Comparison of ENCODE assay signal across 23 cellular contexts in genomic region chr4:180560896-180561295, GRCh38.
DNase-seq lines count a peak whose midpoint lies in the region; ATAC-seq and TF ChIP-seq lines count a peak whose summit lies in the region.
"Had no signal": no experiment of that assay in that cellular context is flagged by ENCODE, and none has a peak within 500 bp of the region (broad histone marks: within the 10 kb centered on the region; RNA-seq: fewer than 3 reads in every experiment).

No MANE protein-coding gene starts in this region.

- DNase-seq in HS-5 (ENCODE audit: low read depth) (peak; percentile 49), PC-3 (peak; percentile 23), cardiac fibroblast (ENCODE audit: low read depth in 2 of 2) (peak; percentile 6 to 7), pons (ENCODE audit: low spot score) (peak; percentile 6)
- DNase-seq: activated CD4-positive, alpha-beta memory T cell treated with anti-CD3 and anti-CD28 coated beads, Interleukin-2, amount 10 ng/mL, durations not matched to agents 7 days and 5 days; activated naive CD4-positive, alpha-beta T cell treated with anti-CD3 and anti-CD28 coated beads for 36 hours; C1 segment of cervical spinal cord; glutamatergic neuron; KBM-7; left lung; NCI-H510A; Right ventricle myocardium superior; stimulated activated CD8-positive, alpha-beta memory T cell treated with anti-CD3 and anti-CD28 coated beads, Interleukin-4, amount 100 ng/mL, for 48 hours; T-helper 2 cell; upper lobe of right lung had no signal

- H3K27ac ChIP-seq in PC-3 (ENCODE audit: low read length): no peak overlapping the region
- H3K27ac ChIP-seq: ascending aorta, HL-60, left lung, prostate gland, upper lobe of right lung had no signal

- no peaks in the 10 kb centered on the region for H3K9me2 ChIP-seq in PC-3 (replicated peaks; ENCODE audit: low read length)

- no peaks in the 10 kb centered on the region for H4K20me1 ChIP-seq in PC-3 (ENCODE audit: low read length)

- no peaks in the 10 kb centered on the region for H3K36me3 ChIP-seq in PC-3 (ENCODE audit: low read depth, low read length)
- H3K36me3 ChIP-seq: ascending aorta, left lung, prostate gland, upper lobe of right lung had no signal

- H3K9me3 ChIP-seq in PC-3 (ENCODE audit: low read length): no peaks in the 10 kb centered on the region
- H3K9me3 ChIP-seq: ascending aorta, left lung, prostate gland, upper lobe of right lung had no signal

- TF ChIP-seq CTCF in PC-3 (conservative IDR thresholded peaks at IDR 0.05; ENCODE audit: low read depth, low read length): no peak
- no peak for TF ChIP-seq CTCF in cardiac fibroblast (IDR thresholded peaks at IDR 0.05; ENCODE audit: low read depth, low read length)

- H3K27me3 ChIP-seq in PC-3 (ENCODE audit: low read length): peaks cover 31% of the 10 kb centered on the region
- H3K27me3 ChIP-seq: ascending aorta, left lung, upper lobe of right lung had no signal

- 0 out of 2 replicates have a peak overlapping the region, but pooled peaks have one; percentile 22 for H3K4me2 ChIP-seq in PC-3 (ENCODE audit: low read length)

- H2AFZ ChIP-seq in PC-3 (ENCODE audit: low read length): no peak overlapping the region

- no peaks in the 10 kb centered on the region for H3F3A ChIP-seq in PC-3 (ENCODE audit: low read length, unreplicated experiment)

- H3K4me3 ChIP-seq in PC-3 (ENCODE audit: low read length) (no peak overlapping the region), cardiac fibroblast (replicated peaks in 1 of 2; ENCODE audit: low read depth in 2 of 2, low read length in 2 of 2) (no peak overlapping the region)
- H3K4me3 ChIP-seq: left lung, prostate gland, upper lobe of right lung had no signal

- BruUV-seq in PC-3 (replicated peaks; lab: Mats Ljungman, UMichigan): no TSS peak

- intact Hi-C loops in PC-3 (cut with micrococcal nuclease): no loop called here

- CTCF ChIA-PET in PC-3 (lab: Charles Lee): no interaction called here

- H3K4me1 ChIP-seq in PC-3 (ENCODE audit: insufficient read depth, low read length): no peaks in the 10 kb centered on the region
- H3K4me1 ChIP-seq: ascending aorta, left lung, prostate gland, upper lobe of right lung had no signal

- no peaks in the 10 kb centered on the region for H3K79me2 ChIP-seq in PC-3 (ENCODE audit: low read length)

- POLR2A ChIA-PET in PC-3 (lab: Charles Lee; ENCODE audit: unreplicated experiment): no interaction called here

- ATAC-seq in PC-3 (no peak), HG03342 (IDR thresholded peaks at IDR 0.05; ENCODE audit: unreplicated experiment) (no peak), GM18870 (IDR thresholded peaks at IDR 0.05; ENCODE audit: unreplicated experiment) (no peak), SK-N-SH treated with all-trans-retinoic acid at 6 μM for 48 hours (no peak), GM21423 (IDR thresholded peaks at IDR 0.05; ENCODE audit: unreplicated experiment) (no peak)
- ATAC-seq: left lung, upper lobe of right lung, WTC11 had no signal

- H3K9ac ChIP-seq in PC-3 (ENCODE audit: low read length): no peak overlapping the region

TF ChIP-seq in SK-N-SH treated with all-trans-retinoic acid at 6 μM for 48 hours, 23 proteins besides CTCF, POLR2A, EP300 and RAD21:
- TF ChIP-seq ZC3H10 (CRISPR knock-in tag; IDR thresholded peaks at IDR 0.05): no peak
- TF ChIP-seq POU6F1 (CRISPR knock-in tag; IDR thresholded peaks at IDR 0.05; ENCODE audit: borderline replicate concordance, low read depth): no peak
- no peak for TF ChIP-seq OSR1 (CRISPR knock-in tag; IDR thresholded peaks at IDR 0.05)
- no peak for TF ChIP-seq BACH2 (CRISPR knock-in tag; IDR thresholded peaks at IDR 0.05; ENCODE audit: borderline replicate concordance)
- TF ChIP-seq CSDC2 (CRISPR knock-in tag; IDR thresholded peaks at IDR 0.05): no peak
- no peak for TF ChIP-seq PPARA (CRISPR knock-in tag; IDR thresholded peaks at IDR 0.05; ENCODE audit: borderline replicate concordance)
- TF ChIP-seq ESRRG (CRISPR knock-in tag; IDR thresholded peaks at IDR 0.05): no peak
- TF ChIP-seq GLIS3 (CRISPR knock-in tag; IDR thresholded peaks at IDR 0.05): no peak
- TF ChIP-seq, protein P1, sequence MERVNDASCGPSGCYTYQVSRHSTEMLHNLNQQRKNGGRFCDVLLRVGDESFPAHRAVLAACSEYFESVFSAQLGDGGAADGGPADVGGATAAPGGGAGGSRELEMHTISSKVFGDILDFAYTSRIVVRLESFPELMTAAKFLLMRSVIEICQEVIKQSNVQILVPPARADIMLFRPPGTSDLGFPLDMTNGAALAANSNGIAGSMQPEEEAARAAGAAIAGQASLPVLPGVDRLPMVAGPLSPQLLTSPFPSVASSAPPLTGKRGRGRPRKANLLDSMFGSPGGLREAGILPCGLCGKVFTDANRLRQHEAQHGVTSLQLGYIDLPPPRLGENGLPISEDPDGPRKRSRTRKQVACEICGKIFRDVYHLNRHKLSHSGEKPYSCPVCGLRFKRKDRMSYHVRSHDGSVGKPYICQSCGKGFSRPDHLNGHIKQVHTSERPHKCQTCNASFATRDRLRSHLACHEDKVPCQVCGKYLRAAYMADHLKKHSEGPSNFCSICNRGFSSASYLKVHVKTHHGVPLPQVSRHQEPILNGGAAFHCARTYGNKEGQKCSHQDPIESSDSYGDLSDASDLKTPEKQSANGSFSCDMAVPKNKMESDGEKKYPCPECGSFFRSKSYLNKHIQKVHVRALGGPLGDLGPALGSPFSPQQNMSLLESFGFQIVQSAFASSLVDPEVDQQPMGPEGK (CRISPR knock-in tag; IDR thresholded peaks at IDR 0.05; ENCODE audit: borderline replicate concordance): no peak
- TF ChIP-seq TOX (CRISPR knock-in tag; IDR thresholded peaks at IDR 0.05; ENCODE audit: borderline replicate concordance): no peak
- no peak for TF ChIP-seq RARB (CRISPR knock-in tag; IDR thresholded peaks at IDR 0.05)
- no peak for TF ChIP-seq SNAI2 (CRISPR knock-in tag; IDR thresholded peaks at IDR 0.05)
- TF ChIP-seq ARNTL (CRISPR knock-in tag; IDR thresholded peaks at IDR 0.05; ENCODE audit: borderline replicate concordance, low read depth): no peak
- no peak for TF ChIP-seq ZNF8 (CRISPR knock-in tag; IDR thresholded peaks at IDR 0.05)
- no peak for TF ChIP-seq TCF4 (CRISPR knock-in tag; IDR thresholded peaks at IDR 0.05; ENCODE audit: borderline replicate concordance)
- TF ChIP-seq ZNF70 (CRISPR knock-in tag; IDR thresholded peaks at IDR 0.05): no peak
- TF ChIP-seq ZFP3 (CRISPR knock-in tag; IDR thresholded peaks at IDR 0.05): no peak
- TF ChIP-seq, protein P2, sequence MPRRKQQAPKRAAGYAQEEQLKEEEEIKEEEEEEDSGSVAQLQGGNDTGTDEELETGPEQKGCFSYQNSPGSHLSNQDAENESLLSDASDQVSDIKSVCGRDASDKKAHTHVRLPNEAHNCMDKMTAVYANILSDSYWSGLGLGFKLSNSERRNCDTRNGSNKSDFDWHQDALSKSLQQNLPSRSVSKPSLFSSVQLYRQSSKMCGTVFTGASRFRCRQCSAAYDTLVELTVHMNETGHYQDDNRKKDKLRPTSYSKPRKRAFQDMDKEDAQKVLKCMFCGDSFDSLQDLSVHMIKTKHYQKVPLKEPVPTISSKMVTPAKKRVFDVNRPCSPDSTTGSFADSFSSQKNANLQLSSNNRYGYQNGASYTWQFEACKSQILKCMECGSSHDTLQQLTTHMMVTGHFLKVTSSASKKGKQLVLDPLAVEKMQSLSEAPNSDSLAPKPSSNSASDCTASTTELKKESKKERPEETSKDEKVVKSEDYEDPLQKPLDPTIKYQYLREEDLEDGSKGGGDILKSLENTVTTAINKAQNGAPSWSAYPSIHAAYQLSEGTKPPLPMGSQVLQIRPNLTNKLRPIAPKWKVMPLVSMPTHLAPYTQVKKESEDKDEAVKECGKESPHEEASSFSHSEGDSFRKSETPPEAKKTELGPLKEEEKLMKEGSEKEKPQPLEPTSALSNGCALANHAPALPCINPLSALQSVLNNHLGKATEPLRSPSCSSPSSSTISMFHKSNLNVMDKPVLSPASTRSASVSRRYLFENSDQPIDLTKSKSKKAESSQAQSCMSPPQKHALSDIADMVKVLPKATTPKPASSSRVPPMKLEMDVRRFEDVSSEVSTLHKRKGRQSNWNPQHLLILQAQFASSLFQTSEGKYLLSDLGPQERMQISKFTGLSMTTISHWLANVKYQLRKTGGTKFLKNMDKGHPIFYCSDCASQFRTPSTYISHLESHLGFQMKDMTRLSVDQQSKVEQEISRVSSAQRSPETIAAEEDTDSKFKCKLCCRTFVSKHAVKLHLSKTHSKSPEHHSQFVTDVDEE (CRISPR knock-in tag; IDR thresholded peaks at IDR 0.05): no peak
TF ChIP-seq in SK-N-SH treated with all-trans-retinoic acid at 6 μM for 48 hours: peak in this region for 0.
